Comparison of ENCODE assay signal across 23 cellular contexts in genomic region chr2:147405651-147406050, GRCh38.
DNase-seq lines count a peak whose midpoint lies in the region; ATAC-seq, FAIRE-seq and TF ChIP-seq lines count a peak whose summit lies in the region.
"Had no signal": no experiment of that assay in that cellular context is flagged by ENCODE, and none has a peak within 500 bp of the region (broad histone marks: within the 10 kb centered on the region; RNA-seq: fewer than 3 reads in every experiment).

No MANE protein-coding gene starts in this region.

- CTCF ChIA-PET in activated CD4-positive, alpha-beta T cell treated with anti-CD3 and anti-CD28 coated beads, Interleukin-2, amount 10 ng/mL, durations not matched to agents 7 days and 5 days (lab: Charles Lee): no interaction called here

- POLR2A ChIA-PET in activated CD4-positive, alpha-beta T cell treated with anti-CD3 and anti-CD28 coated beads, Interleukin-2, amount 10 ng/mL, durations not matched to agents 7 days and 5 days (lab: Charles Lee): no interaction called here

- no peaks in the 10 kb centered on the region for H3K36me3 Mint-ChIP-seq in activated CD4-positive, alpha-beta T cell treated with anti-CD3 and anti-CD28 coated beads, Interleukin-2, amount 10 ng/mL, durations not matched to agents 7 days and 5 days (ENCODE audit: low read depth)
- H3K36me3 Mint-ChIP-seq: activated naive CD8-positive, alpha-beta T cell treated with anti-CD3 and anti-CD28 coated beads for 36 hours; CD8-positive, alpha-beta T cell had no signal

- no peak overlapping the region for H3K27ac Mint-ChIP-seq in activated CD4-positive, alpha-beta T cell treated with anti-CD3 and anti-CD28 coated beads, Interleukin-2, amount 10 ng/mL, durations not matched to agents 7 days and 5 days
- H3K27ac Mint-ChIP-seq: activated naive CD8-positive, alpha-beta T cell treated with anti-CD3 and anti-CD28 coated beads for 36 hours; activated T-helper 2 cell treated with anti-CD3 and anti-CD28 coated beads, Interferon-gamma antibody, Interleukin-2, Interleukin-4, amounts not matched to agents 10 μg/mL and 5 μg/mL and 100 μg/mL, durations not matched to agents 14 hours and 24 hours and 36 hours; CD8-positive, alpha-beta T cell; mesothelial cell of epicardium; stimulated activated naive CD8-positive, alpha-beta T cell treated with anti-CD3 and anti-CD28 coated beads, Interleukin-15, Interleukin-2, amounts not matched to agents 100 ng/mL and 50 ng/mL, for 24 hours had no signal

- TF ChIP-seq POLR2A in GM12891 (IDR thresholded peaks at IDR 0.05; ENCODE audit: low read depth, low read length): no peak

- no peak for DNase-seq in left lobe of liver (ENCODE audit: low spot score)
- DNase-seq in left colon: no peak
- DNase-seq in activated CD4-positive, alpha-beta T cell treated with anti-CD3 and anti-CD28 coated beads, Interleukin-2, amount 10 ng/mL, durations not matched to agents 7 days and 5 days: no peak
- DNase-seq in GM12891 (ENCODE audit: insufficient read length, low spot score): no peak
- DNase-seq: activated CD4-positive, alpha-beta T cell treated with anti-CD3 and anti-CD28 coated beads for 4 hours; activated naive CD8-positive, alpha-beta T cell treated with anti-CD3 and anti-CD28 coated beads for 36 hours; CD8-positive, alpha-beta T cell; cerebellar nuclear complex; KBM-7; left ventricle myocardium inferior; NCI-H187; NCI-H748 treated with DMSO at 0.1 percent for 48 hours; OCI-M1; SHP77 treated with DMSO at 0.1 percent for 48 hours; stimulated activated CD4-positive, alpha-beta T cell treated with anti-CD3 and anti-CD28 coated beads, Interleukin-4, amount 100 ng/mL, for 24 hours; transverse colon had no signal

- intact Hi-C loops in left colon (cut with DNase I, micrococcal nuclease): no loop called here

- H3K4me3 Mint-ChIP-seq in activated CD4-positive, alpha-beta T cell treated with anti-CD3 and anti-CD28 coated beads, Interleukin-2, amount 10 ng/mL, durations not matched to agents 7 days and 5 days: no peak overlapping the region
- H3K4me3 Mint-ChIP-seq: activated naive CD8-positive, alpha-beta T cell treated with anti-CD3 and anti-CD28 coated beads for 36 hours; CD8-positive, alpha-beta T cell; mesothelial cell of epicardium; stimulated activated naive CD8-positive, alpha-beta T cell treated with anti-CD3 and anti-CD28 coated beads, Interleukin-15, Interleukin-2, amounts not matched to agents 100 ng/mL and 50 ng/mL, for 24 hours had no signal

- peaks cover 3% of the 10 kb centered on the region for H3K9me3 Mint-ChIP-seq in activated CD4-positive, alpha-beta T cell treated with anti-CD3 and anti-CD28 coated beads, Interleukin-2, amount 10 ng/mL, durations not matched to agents 7 days and 5 days
- H3K9me3 Mint-ChIP-seq: activated naive CD8-positive, alpha-beta T cell treated with anti-CD3 and anti-CD28 coated beads for 36 hours; stimulated activated naive CD8-positive, alpha-beta T cell treated with anti-CD3 and anti-CD28 coated beads, Interleukin-15, Interleukin-2, amounts not matched to agents 100 ng/mL and 50 ng/mL, for 24 hours had no signal

- H3K4me1 Mint-ChIP-seq in activated CD4-positive, alpha-beta T cell treated with anti-CD3 and anti-CD28 coated beads, Interleukin-2, amount 10 ng/mL, durations not matched to agents 7 days and 5 days: peaks cover 8% of the 10 kb centered on the region
- H3K4me1 Mint-ChIP-seq: activated naive CD8-positive, alpha-beta T cell treated with anti-CD3 and anti-CD28 coated beads for 36 hours; mesothelial cell of epicardium had no signal

- H3K27me3 Mint-ChIP-seq in activated CD4-positive, alpha-beta T cell treated with anti-CD3 and anti-CD28 coated beads, Interleukin-2, amount 10 ng/mL, durations not matched to agents 7 days and 5 days: peaks cover 6% of the 10 kb centered on the region
- H3K27me3 Mint-ChIP-seq: activated naive CD8-positive, alpha-beta T cell treated with anti-CD3 and anti-CD28 coated beads for 36 hours; stimulated activated naive CD8-positive, alpha-beta T cell treated with anti-CD3 and anti-CD28 coated beads, Interleukin-15, Interleukin-2, amounts not matched to agents 100 ng/mL and 50 ng/mL, for 24 hours had no signal

- ATAC-seq in GM18508 (IDR thresholded peaks at IDR 0.05; ENCODE audit: insufficient read depth, unreplicated experiment) (peak; percentile 66), GM19351 (IDR thresholded peaks at IDR 0.05; ENCODE audit: unreplicated experiment) (peak; percentile 53), HG03439 (IDR thresholded peaks at IDR 0.05; ENCODE audit: unreplicated experiment) (peak; percentile 51), left lobe of liver (peak; percentile 87), left colon (no peak), GM21360 (IDR thresholded peaks at IDR 0.05; ENCODE audit: unreplicated experiment) (no peak)
- ATAC-seq: CD8-positive, alpha-beta T cell had no signal

- FAIRE-seq in GM12891 (lab: Jason Lieb, UNC): no peak

TF ChIP-seq in GM12891, 5 proteins besides CTCF, POLR2A, EP300 and RAD21:
- no peak for TF ChIP-seq POLR2AphosphoS5 (IDR thresholded peaks at IDR 0.05; ENCODE audit: low read depth, low read length)
- no peak for TF ChIP-seq TAF1 (IDR thresholded peaks at IDR 0.05; ENCODE audit: low read depth, low read length)
- no peak for TF ChIP-seq SPI1 (IDR thresholded peaks at IDR 0.05; ENCODE audit: low read depth, low read length)
- TF ChIP-seq POU2F2 (IDR thresholded peaks at IDR 0.05; ENCODE audit: low read depth, low read length): no peak
- no peak for TF ChIP-seq PAX5 (IDR thresholded peaks at IDR 0.05; ENCODE audit: insufficient read depth, low read length, severe bottlenecking)
TF ChIP-seq in GM12891: peak in this region for 0.

Comparison
In these comparisons a context has a peak if more than half of its experiments do, and no peak if none do; other contexts are left out.
1. ATAC-seq: peak in GM18508 (single experiment), GM19351 (single experiment), HG03439 (single experiment) and left lobe of liver (single experiment); none in left colon (single experiment) and GM21360 (single experiment).